ENCODE assay signal across 9 cellular contexts in the genomic region with DNA sequence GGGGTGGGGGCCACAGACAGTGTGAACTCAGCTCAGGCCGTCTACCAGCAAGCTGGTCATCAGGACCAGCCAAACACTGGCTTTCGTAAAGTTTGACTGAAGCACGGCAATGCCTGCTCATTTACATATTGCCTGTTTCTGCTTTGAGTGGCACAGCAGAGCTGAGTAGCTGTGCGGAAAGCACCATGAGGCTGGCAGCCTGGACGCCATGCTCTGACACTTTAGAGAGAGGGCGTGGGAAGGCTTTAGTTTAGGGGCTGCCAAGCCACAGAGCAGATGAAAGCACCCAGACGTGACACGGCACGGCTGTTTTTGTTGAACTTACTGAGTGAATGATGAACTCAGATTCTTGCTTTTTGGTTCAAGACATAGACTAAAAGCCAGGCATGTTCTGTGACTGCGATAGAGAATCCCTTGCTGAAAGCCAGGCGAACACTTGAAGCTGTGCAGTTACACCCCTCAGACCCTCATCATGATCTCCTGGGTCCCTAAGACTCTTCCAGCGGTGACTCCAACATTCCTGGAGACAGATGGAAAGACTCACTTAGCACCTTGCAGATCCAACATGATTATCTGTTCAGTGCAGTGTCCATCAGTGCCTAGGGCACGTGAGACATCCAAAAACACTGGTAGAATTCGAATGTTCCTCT.
DNase-seq lines count a peak whose midpoint lies in the region; ATAC-seq and TF ChIP-seq lines count a peak whose summit lies in the region.
"Had no signal": no experiment of that assay in that cellular context is flagged by ENCODE, and none has a peak within 500 bp of the region (broad histone marks: within the 10 kb centered on the region; RNA-seq: fewer than 3 reads in every experiment).

No MANE protein-coding gene starts in this region.

- H3K27me3 ChIP-seq in BLaER1 treated with 17β-estradiol and CSF1 and Interleukin-3, amounts not matched to agents 10 nM and 100 nM: no peaks in the 10 kb centered on the region
- H3K27me3 ChIP-seq in endodermal cell (ENCODE audit: control insufficient read depth, insufficient read depth, low read length, poor library complexity, severe bottlenecking) (no peaks in the 10 kb centered on the region), stomach (no peaks in the 10 kb centered on the region)

- no peaks in the 10 kb centered on the region for H4K20me1 ChIP-seq in BLaER1 treated with 17β-estradiol and CSF1 and Interleukin-3, amounts not matched to agents 10 nM and 100 nM

- ATAC-seq in GM19328 (IDR thresholded peaks at IDR 0.05; ENCODE audit: unreplicated experiment) (peak; percentile 94), HG03196 (IDR thresholded peaks at IDR 0.05; ENCODE audit: unreplicated experiment) (peak; percentile 97), esophagus mucosa (peak; percentile 71)

- no peak overlapping the region for H3K4me3 ChIP-seq in BLaER1 treated with 17β-estradiol and CSF1 and Interleukin-3, amounts not matched to agents 10 nM and 100 nM
- no peak overlapping the region for H3K4me3 ChIP-seq in endodermal cell (ENCODE audit: low read length)
- no peak overlapping the region for H3K4me3 ChIP-seq in stomach

- no peaks in the 10 kb centered on the region for H3K27me3 Mint-ChIP-seq in endodermal cell (ENCODE audit: insufficient read depth)

- TF ChIP-seq CTCF in endodermal cell (conservative IDR thresholded peaks at IDR 0.05): no peak
- TF ChIP-seq CTCF in stomach (IDR thresholded peaks at IDR 0.05): no peak

- peaks cover 6% of the 10 kb centered on the region for H3K9me3 Mint-ChIP-seq in endodermal cell

- no peak for DNase-seq in DMS153 (lab: John Stamatoyannopoulos, UW)
- no peak for DNase-seq in endodermal cell
- no peak for DNase-seq in superior temporal gyrus (ENCODE audit: extremely low spot score)
- no peak for DNase-seq in stomach
- DNase-seq: activated naive CD8-positive, alpha-beta T cell treated with anti-CD3 and anti-CD28 coated beads, Interleukin-2, amount 10 ng/mL, durations not matched to agents 7 days and 5 days had no signal

- H3K9me3 ChIP-seq in BLaER1 treated with 17β-estradiol and CSF1 and Interleukin-3, amounts not matched to agents 10 nM and 100 nM (replicated peaks in 1 of 11): peaks cover 0 to 6% (median 0%) of the 10 kb centered on the region in 11 experiments; a peak in 5 of 22 replicates
- H3K9me3 ChIP-seq in endodermal cell (ENCODE audit: control insufficient read depth, low read length): no peaks in the 10 kb centered on the region
- no peaks in the 10 kb centered on the region for H3K9me3 ChIP-seq in stomach

- H3K9ac ChIP-seq in BLaER1 treated with 17β-estradiol and CSF1 and Interleukin-3, amounts not matched to agents 10 nM and 100 nM: peak overlapping the region in 1 of 11 experiments; percentile 7; a peak in 1 of 22 replicates
- H3K9ac ChIP-seq in endodermal cell (ENCODE audit: extremely low read depth, low read length, poor library complexity, severe bottlenecking): no peak overlapping the region

- H3K36me3 ChIP-seq in BLaER1 treated with 17β-estradiol and CSF1 and Interleukin-3, amounts not matched to agents 10 nM and 100 nM: peaks cover 0 to 19% (median 7%) of the 10 kb centered on the region in 11 experiments; a peak in 10 of 22 replicates
- H3K36me3 ChIP-seq in endodermal cell (ENCODE audit: control insufficient read depth, insufficient read depth, low read length) (peaks cover 34% of the 10 kb centered on the region), stomach (peaks cover 0 to 36% (median 24%) of the 10 kb centered on the region in 4 donors)

- no peak overlapping the region for H3K4me3 Mint-ChIP-seq in endodermal cell
- H3K4me3 Mint-ChIP-seq: activated naive CD8-positive, alpha-beta T cell treated with anti-CD3 and anti-CD28 coated beads, Interleukin-2, amount 10 ng/mL, durations not matched to agents 7 days and 5 days had no signal

- H3K36me3 Mint-ChIP-seq in endodermal cell (ENCODE audit: low read depth): peaks cover 23% of the 10 kb centered on the region

- intact Hi-C loops in stomach (cut with DNase I; ENCODE audit: low total_unique reads): no loop called here

- peaks cover 19 to 45% (median 38%) of the 10 kb centered on the region in 10 experiments for H3K4me1 ChIP-seq in BLaER1 treated with 17β-estradiol and CSF1 and Interleukin-3, amounts not matched to agents 10 nM and 100 nM
- H3K4me1 ChIP-seq in endodermal cell (ENCODE audit: control insufficient read depth, insufficient read depth, low read length): no peaks in the 10 kb centered on the region
- H3K4me1 ChIP-seq in stomach: peaks cover 0 to 9% (median 0%) of the 10 kb centered on the region in 4 donors

- peak overlapping the region; percentile 18 to 72 (median 50); a peak in 21 of 22 replicates for H3K4me2 ChIP-seq in BLaER1 treated with 17β-estradiol and CSF1 and Interleukin-3, amounts not matched to agents 10 nM and 100 nM

- peak overlapping the region in 2 of 11 experiments; percentile 15 to 40; a peak in 1 of 22 replicates for H3K27ac ChIP-seq in BLaER1 treated with 17β-estradiol and CSF1 and Interleukin-3, amounts not matched to agents 10 nM and 100 nM
- no peak overlapping the region for H3K27ac ChIP-seq in endodermal cell (ENCODE audit: low read depth, low read length)
- H3K27ac ChIP-seq in stomach: no peak overlapping the region

- 82 to 86% methylated on average over 14 of the region's 14 CpGs for WGBS in endodermal cell (ENCODE audit: insufficient coverage in 1 of 2, insufficient read length in 1 of 2), 2 experiments
- WGBS in stomach, 5 donors: 60 to 75% (median 68%) methylated on average over 14 of the region's 14 CpGs

- TF ChIP-seq POLR2A in stomach (IDR thresholded peaks at IDR 0.05): no peak

- TF ChIP-seq EP300 in stomach (IDR thresholded peaks at IDR 0.05): no peak

- peaks cover 9% of the 10 kb centered on the region for H3K4me1 Mint-ChIP-seq in endodermal cell

- no peak overlapping the region for H3K27ac Mint-ChIP-seq in endodermal cell
- H3K27ac Mint-ChIP-seq: activated naive CD8-positive, alpha-beta T cell treated with anti-CD3 and anti-CD28 coated beads, Interleukin-2, amount 10 ng/mL, durations not matched to agents 7 days and 5 days had no signal
